Comparison of ENCODE assay signal across 8 cellular contexts in genomic region chr12:71686658-71687025, GRCh38. TPM values are rescaled to one million over a fixed set of nuclear protein-coding genes. Genes with fewer than 3 reads are reported as not detected.
A peak's percentile ranks its signal among the peaks of the same experiment; 100 is the strongest.
DNase-seq lines count a peak whose midpoint lies in the region; ATAC-seq and TF ChIP-seq lines count a peak whose summit lies in the region.

No MANE protein-coding gene starts in this region.

- no peaks in the 10 kb centered on the region for H3K27me3 ChIP-seq in SJSA1 (replicated peaks)

- no peak for TF ChIP-seq CTCF in fibroblast of mammary gland (conservative IDR thresholded peaks at IDR 0.05; ENCODE audit: control insufficient read depth, insufficient read depth, low read depth, low read length)

- no peaks in the 10 kb centered on the region for H3K9me3 ChIP-seq in SJSA1 (replicated peaks)

- H3K4me3 ChIP-seq in SJSA1 (peak overlapping the region; percentile 76), fibroblast of mammary gland (ENCODE audit: control insufficient read depth, low read depth, low read length) (peak overlapping the region; percentile 67), skeletal muscle cell (ENCODE audit: low read depth, low read length) (peak overlapping the region; percentile 76)

- H3K27ac ChIP-seq in SJSA1: peak overlapping the region; percentile 64

- peaks cover 7% of the 10 kb centered on the region; the same call in 1 of the 2 replicates for H3K4me1 ChIP-seq in SJSA1 (replicated peaks)

- 0 out of 2 replicates have a peak, but pooled peaks cover 2% of the 10 kb centered on the region for H3K36me3 ChIP-seq in SJSA1

- ATAC-seq in GM18517 (IDR thresholded peaks at IDR 0.05; ENCODE audit: unreplicated experiment): no peak

- DNase-seq in NCI-H1092 treated with DMSO at 0.1 percent for 48 hours (lab: John Stamatoyannopoulos, UW) (peak; percentile 60), NCI-H1092 (lab: John Stamatoyannopoulos, UW) (no peak), SJSA1 (ENCODE audit: low read depth in 1 of 2, low spot score in 2 of 2) (peak in 1 of 2 experiments; percentile 14), fibroblast of mammary gland (ENCODE audit: low read depth) (peak; percentile 60), skeletal muscle cell (ENCODE audit: low read depth) (no peak), NCI-H82 (lab: John Stamatoyannopoulos, UW) (no peak), NCI-H2171 (lab: John Stamatoyannopoulos, UW) (no peak)

RNA-seq across cellular contexts. Expression of gene TMEM19, which starts 0.8 kb away (rescaled TPM):
- total RNA-seq in SJSA1 (2014; rRNA removed; shearing (Covaris generic)): 42.6 and 54.4 TPM in 2 replicates

RNA-seq across cellular contexts. Expression of gene THAP2, which starts 22.5 kb away (rescaled TPM):
- total RNA-seq in SJSA1 (2014; rRNA removed; shearing (Covaris generic)): 0.56 and 4.5 TPM in 2 replicates

RNA-seq across cellular contexts. Expression of gene ZFC3H1, which starts 23.0 kb away (rescaled TPM):
- 5.4 and 18.4 TPM in 2 replicates for total RNA-seq in SJSA1 (2014; rRNA removed; shearing (Covaris generic))

Comparison
In these comparisons a context has a peak if more than half of its experiments do, and no peak if none do; other contexts are left out.
1. DNase-seq: peak in NCI-H1092 treated with DMSO at 0.1 percent for 48 hours (single experiment) and fibroblast of mammary gland (single experiment); none in NCI-H1092 (single experiment), skeletal muscle cell (single experiment), NCI-H82 (single experiment) and NCI-H2171 (single experiment).
2. Peak in every context shown above with its lines, with median percentiles within 50 percentile points of each other: H3K4me3 ChIP-seq.